In genomic region chr17:2086306-2086705, GRCh38 we compare ENCODE assay signal across 14 cellular contexts. TPM values are rescaled to one million over a fixed set of nuclear protein-coding genes. Genes with fewer than 3 reads are reported as not detected.
DNase-seq lines count a peak whose midpoint lies in the region; ATAC-seq and TF ChIP-seq lines count a peak whose summit lies in the region.
"Had no signal": no experiment of that assay in that cellular context is flagged by ENCODE, and none has a peak within 500 bp of the region (broad histone marks: within the 10 kb centered on the region; RNA-seq: fewer than 3 reads in every experiment).

No MANE protein-coding gene starts in this region.

- H3K4me3 Mint-ChIP-seq in nephron: no peak overlapping the region

- H3K4me1 ChIP-seq in left ventricle myocardium inferior: peaks cover 98% of the 10 kb centered on the region
- H3K4me1 ChIP-seq in adrenal gland (replicated peaks in 1 of 2): peaks cover 42 to 84% of the 10 kb centered on the region in 2 donors
- no peaks in the 10 kb centered on the region for H3K4me1 ChIP-seq in urinary bladder (ENCODE audit: insufficient read depth)

- H3K36me3 ChIP-seq in left ventricle myocardium inferior (peaks cover 6% of the 10 kb centered on the region), adrenal gland (replicated peaks in 1 of 2) (peaks cover 0 to 4% of the 10 kb centered on the region in 2 donors), urinary bladder (ENCODE audit: insufficient read depth) (no peaks in the 10 kb centered on the region)

- TF ChIP-seq POLR2A in adrenal gland (IDR thresholded peaks at IDR 0.05): no peak

- no peaks in the 10 kb centered on the region for H3K9me3 Mint-ChIP-seq in nephron

- 72 to 81% (median 74%) methylated on average over 3 of the region's 3 CpGs for WGBS in adrenal gland, 4 donors
- 74% methylated on average over 3 of the region's 3 CpGs for WGBS in urinary bladder

- peaks cover 94% of the 10 kb centered on the region for H3K4me1 Mint-ChIP-seq in nephron

- H3K36me3 Mint-ChIP-seq in nephron (ENCODE audit: low read depth): peaks cover 20% of the 10 kb centered on the region

- intact Hi-C loops in left ventricle myocardium inferior (cut with micrococcal nuclease): no loop called here
- intact Hi-C loops in left cardiac atrium (cut with DNase I): no loop called here
- intact Hi-C loops in adrenal gland (cut with DNase I): no loop called here

- no peak overlapping the region for H3K4me3 ChIP-seq in left ventricle myocardium inferior
- H3K4me3 ChIP-seq in adrenal gland: no peak overlapping the region
- H3K4me3 ChIP-seq in urinary bladder (ENCODE audit: low read depth, low read length): no peak overlapping the region

- no peak for DNase-seq in left ventricle myocardium inferior
- DNase-seq in left cardiac atrium: no peak
- no peak for DNase-seq in adrenal gland
- DNase-seq in kidney tubule cell (ENCODE audit: low spot score): no peak
- no peak for DNase-seq in medulla oblongata (ENCODE audit: extremely low spot score)
- DNase-seq: activated CD4-positive, CD25-positive, alpha-beta regulatory T cell treated with anti-CD3 and anti-CD28 coated beads, Interleukin-2, amount 50 U/mL, for 72 hours; activated gamma-delta T cell; AML-193; MV-4-11; NCI-H446 treated with DMSO at 0.1 percent for 48 hours; SHP77 treated with DMSO at 0.1 percent for 48 hours had no signal

- no peaks in the 10 kb centered on the region for H3K27me3 Mint-ChIP-seq in nephron (ENCODE audit: low read depth)

- H3K27ac ChIP-seq in left ventricle myocardium inferior (replicated peaks): peak overlapping the region; percentile 93
- H3K27ac ChIP-seq in adrenal gland: peak overlapping the region in 4 of 5 donors; percentile 55 to 97 (median 80)
- peak overlapping the region; percentile 42 for H3K27ac ChIP-seq in urinary bladder (ENCODE audit: low read depth)

- ATAC-seq in left cardiac atrium (no peak), HG03457 (IDR thresholded peaks at IDR 0.05; ENCODE audit: unreplicated experiment) (no peak)

- TF ChIP-seq CTCF in left ventricle myocardium inferior (IDR thresholded peaks at IDR 0.05; ENCODE audit: borderline replicate concordance): no peak
- TF ChIP-seq CTCF in adrenal gland (IDR thresholded peaks at IDR 0.05): no peak
- no peak for TF ChIP-seq CTCF in nephron (IDR thresholded peaks at IDR 0.05; ENCODE audit: unreplicated experiment in 3 of 3)

- H3K9me3 ChIP-seq in left ventricle myocardium inferior (replicated peaks): no peaks in the 10 kb centered on the region
- no peaks in the 10 kb centered on the region for H3K9me3 ChIP-seq in adrenal gland (replicated peaks in 1 of 3)

- H3K27ac Mint-ChIP-seq in nephron: peak overlapping the region; percentile 96 to 98 (median 97)

- no peaks in the 10 kb centered on the region for H3K27me3 ChIP-seq in left ventricle myocardium inferior (ENCODE audit: low read depth)
- no peaks in the 10 kb centered on the region for H3K27me3 ChIP-seq in adrenal gland

RNA-seq across cellular contexts. Expression of gene HIC1, which starts 31.4 kb away (rescaled TPM):
- 23.5 TPM for total RNA-seq in left ventricle myocardium inferior
- total RNA-seq in left cardiac atrium: 10 to 100 TPM; 20.6 to 22.1 TPM
- 10 to 100 TPM in 7 of 8 donors, 1 to 10 TPM in 1; 9.8 to 61.8 (median 31.5) TPM for total RNA-seq in adrenal gland
- 10 to 100 TPM in 1 of 3 donors, 1 to 10 TPM in 1, under 1 TPM in 1; 0.92 to 16.7 (median 7.7) TPM for polyA plus RNA-seq in adrenal gland
- 31.4 TPM for total RNA-seq in urinary bladder
- 19.2 TPM for polyA plus RNA-seq in urinary bladder

RNA-seq across cellular contexts. Expression of gene OVCA2, which starts 44.5 kb away (rescaled TPM):
- 16.6 TPM for total RNA-seq in left ventricle myocardium inferior
- total RNA-seq in left cardiac atrium: 10 to 100 TPM; 15.4 to 26.5 TPM
- total RNA-seq in adrenal gland: 10 to 100 TPM; 37.2 to 75.9 (median 55.6) TPM
- polyA plus RNA-seq in adrenal gland: 100 to 1,000 TPM in 2 of 3 donors, 10 to 100 TPM in 1; 57.5 to 155 (median 102) TPM
- total RNA-seq in urinary bladder: 9.5 TPM
- polyA plus RNA-seq in urinary bladder: 40.1 TPM

RNA-seq across cellular contexts. Expression of gene DPH1, which starts 56.4 kb away (rescaled TPM):
- total RNA-seq in left ventricle myocardium inferior (29.1 TPM), left cardiac atrium (10 to 100 TPM; 21.2 to 30.8 TPM), adrenal gland (10 to 100 TPM; 37.7 to 65.3 (median 57.7) TPM), urinary bladder (17.4 TPM)
- polyA plus RNA-seq in adrenal gland (100 to 1,000 TPM in 1 of 3 donors, 10 to 100 TPM in 2; 34.3 to 100 (median 69.7) TPM), urinary bladder (36.5 TPM)

Comparison
In these comparisons a context has a peak if more than half of its experiments do, and no peak if none do; other contexts are left out.
1. H3K27ac ChIP-seq: peak in every context shown above with its lines; median percentile 93 in left ventricle myocardium inferior; 80 in adrenal gland; 42 in urinary bladder.